In the genomic region with DNA sequence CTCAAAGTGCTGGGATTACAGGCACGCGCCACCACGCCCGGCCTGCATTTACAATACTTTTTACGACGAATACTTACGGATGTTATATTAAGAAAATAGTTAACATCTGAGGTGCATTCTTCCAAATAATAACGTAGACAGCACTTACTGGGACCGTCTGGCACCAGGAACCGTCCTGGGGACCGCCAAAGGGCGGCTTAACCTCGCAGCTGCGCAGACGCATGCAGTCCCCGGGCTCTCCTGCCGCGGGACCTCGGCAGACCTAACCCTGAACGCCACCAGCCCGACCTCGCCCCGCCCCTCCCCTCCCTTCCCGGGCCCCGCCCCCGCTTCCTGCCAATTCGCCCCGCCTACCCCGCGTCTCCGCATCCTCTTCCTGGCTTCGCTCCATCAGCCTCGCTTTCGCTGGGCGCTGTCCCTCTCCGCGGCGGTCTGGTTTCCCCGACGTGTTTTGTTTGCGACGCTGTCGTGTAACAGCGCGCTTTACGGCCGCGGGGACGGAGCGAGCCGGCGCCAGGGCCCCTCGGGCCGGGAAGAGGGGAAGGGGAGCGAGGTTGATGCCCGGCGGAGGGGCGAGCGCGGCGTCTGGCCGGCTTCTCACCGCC, we compare ENCODE assay signal across 8 cellular contexts. TPM values are rescaled to one million over a fixed set of nuclear protein-coding genes. Genes with fewer than 3 reads are reported as not detected.
A peak's percentile ranks its signal among the peaks of the same experiment; 100 is the strongest.
DNase-seq lines count a peak whose midpoint lies in the region; ATAC-seq and TF ChIP-seq lines count a peak whose summit lies in the region.

A gene (plus strand): TSS at position 479 of the 605 bp plus-strand sequence. CDS start 79 bp downstream, at position 558.

- H3K4me3 ChIP-seq in Jurkat, Clone E6-1 (ENCODE audit: low read length): peak within 1 kb of the TSS; percentile 98
- H3K4me3 ChIP-seq in PC-9: peak within 1 kb of the TSS; percentile 66
- peak within 1 kb of the TSS; percentile 94 to 97 for H3K4me3 ChIP-seq in esophagus (ENCODE audit: low read depth in 1 of 2, low read length in 2 of 2)
- H3K4me3 ChIP-seq in muscle layer of colon (ENCODE audit: low read depth in 1 of 2, low read length in 2 of 2): peak within 1 kb of the TSS; percentile 96

- CTCF ChIA-PET in PC-9 (lab: Charles Lee): interaction anchor here (0.6 to 0.7 kb wide), 3 partner anchors 35 to 267 kb away, joined by 3 to 7 read pairs (median 3); no protein-coding TSS in a partner anchor

- no peaks in the 10 kb centered on the region for H3K9me2 ChIP-seq in PC-9 (ENCODE audit: insufficient read depth)

- POLR2A ChIA-PET in PC-9 (lab: Charles Lee; ENCODE audit: unreplicated experiment): interaction anchor here (0.6 to 0.8 kb wide), 4 partner anchors 29 to 1917 kb away, joined by 3 to 7 read pairs (median 4); no protein-coding TSS in a partner anchor

- peaks cover 48% of the 10 kb centered on the region for H3K79me2 ChIP-seq in PC-9 (ENCODE audit: low read depth)

- peak within 1 kb of the TSS; percentile 84 for H3K9ac ChIP-seq in muscle layer of colon (ENCODE audit: low read length)

- peak; percentile 94 for DNase-seq in DMS153 (lab: John Stamatoyannopoulos, UW)
- DNase-seq in Jurkat, Clone E6-1 (ENCODE audit: low read depth, low spot score): peak; percentile 98
- DNase-seq in PC-9: peak; percentile 91 to 97
- DNase-seq in activated T-cell treated with anti-CD3 and anti-CD28 coated beads, Interleukin-2, amount 50 U/mL, for 1 hour: peak; percentile 98
- DNase-seq in stimulated activated CD8-positive, alpha-beta memory T cell treated with anti-CD3 and anti-CD28 coated beads, Interleukin-7, amount 100 ng/mL, for 24 hours (ENCODE audit: low read depth): peak; percentile 98

- H4K20me1 ChIP-seq in PC-9 (ENCODE audit: insufficient read depth): peaks cover 11% of the 10 kb centered on the region

- H3K4me1 ChIP-seq in PC-9 (replicated peaks; ENCODE audit: insufficient read depth) (peaks cover 33% of the 10 kb centered on the region), esophagus (ENCODE audit: control insufficient read depth in 2 of 2, insufficient read depth in 2 of 2, low read length in 1 of 2) (peaks cover 0 to 2% of the 10 kb centered on the region in 2 donors), muscle layer of colon (ENCODE audit: insufficient read depth, low read length) (peaks cover 21% of the 10 kb centered on the region)

- no peaks in the 10 kb centered on the region for H3K36me3 ChIP-seq in PC-9 (ENCODE audit: low read depth)
- no peaks in the 10 kb centered on the region for H3K36me3 ChIP-seq in esophagus (ENCODE audit: control insufficient read depth in 2 of 2, insufficient read depth in 2 of 2, low read length in 1 of 2)
- H3K36me3 ChIP-seq in muscle layer of colon (ENCODE audit: insufficient read depth, low read length): no peaks in the 10 kb centered on the region

- H3K27me3 ChIP-seq in PC-9 (ENCODE audit: insufficient read depth, low read depth) (no peaks in the 10 kb centered on the region), esophagus (ENCODE audit: control insufficient read depth in 1 of 2, insufficient read depth in 2 of 2, low read length in 2 of 2) (no peaks in the 10 kb centered on the region), muscle layer of colon (ENCODE audit: control insufficient read depth in 1 of 2, insufficient read depth in 2 of 2, low read length in 2 of 2) (no peaks in the 10 kb centered on the region)

- BruUV-seq in PC-9 (replicated peaks; lab: Mats Ljungman, UMichigan): no TSS peak

- peak within 1 kb of the TSS; percentile 90 for H2AFZ ChIP-seq in PC-9

- H3K4me2 ChIP-seq in PC-9: peak within 1 kb of the TSS; percentile 98

- 0 to 1% methylated on average over 57 to 63 of the region's 63 CpGs for WGBS in esophagus, 2 donors

- H3K27ac ChIP-seq in PC-9 (peak within 1 kb of the TSS; percentile 71), esophagus (ENCODE audit: low read depth in 2 of 2, low read length in 1 of 2) (peak within 1 kb of the TSS; percentile 93 to 98), muscle layer of colon (ENCODE audit: low read depth, low read length) (peak within 1 kb of the TSS; percentile 90)

- intact Hi-C loops in PC-9 (cut with micrococcal nuclease; ENCODE audit: unreplicated experiment): loop anchor here (5.0 kb wide), 2 partner anchors 45 to 100 kb away; a partner anchor contains a TSS

- ATAC-seq in GM21619 (IDR thresholded peaks at IDR 0.05; ENCODE audit: unreplicated experiment): peak; percentile 83

- no peak for TF ChIP-seq CTCF in PC-9 (conservative IDR thresholded peaks at IDR 0.05)

- H3K9me3 ChIP-seq in PC-9 (ENCODE audit: insufficient read depth, low read depth) (no peaks in the 10 kb centered on the region), esophagus (ENCODE audit: control insufficient read depth in 2 of 2, insufficient read depth in 1 of 2, low read depth in 1 of 2, low read length in 1 of 2) (no peaks in the 10 kb centered on the region), muscle layer of colon (ENCODE audit: low read length) (no peaks in the 10 kb centered on the region)

- peaks cover 6% of the 10 kb centered on the region; the same call in 1 of the 2 replicates for H3F3A ChIP-seq in PC-9 (ENCODE audit: insufficient read depth, low read depth)

RNA-seq across cellular contexts. Expression of the gene that starts here (rescaled TPM):
- polyA plus RNA-seq in Jurkat, Clone E6-1 (2012; ENCODE audit: insufficient read depth, insufficient read length): 57.0 TPM
- total RNA-seq in PC-9 (2021): 39.0 and 60.6 TPM in 2 replicates
- 10 to 100 TPM; 14.7 to 25.4 TPM for polyA plus RNA-seq in esophagus

Comparison
In these comparisons a context has a peak if more than half of its experiments do, and no peak if none do; other contexts are left out.
1. Peak in every context shown above with its lines: DNase-seq, ATAC-seq, H3K4me3 ChIP-seq and H3K27ac ChIP-seq.